In the genomic region with DNA sequence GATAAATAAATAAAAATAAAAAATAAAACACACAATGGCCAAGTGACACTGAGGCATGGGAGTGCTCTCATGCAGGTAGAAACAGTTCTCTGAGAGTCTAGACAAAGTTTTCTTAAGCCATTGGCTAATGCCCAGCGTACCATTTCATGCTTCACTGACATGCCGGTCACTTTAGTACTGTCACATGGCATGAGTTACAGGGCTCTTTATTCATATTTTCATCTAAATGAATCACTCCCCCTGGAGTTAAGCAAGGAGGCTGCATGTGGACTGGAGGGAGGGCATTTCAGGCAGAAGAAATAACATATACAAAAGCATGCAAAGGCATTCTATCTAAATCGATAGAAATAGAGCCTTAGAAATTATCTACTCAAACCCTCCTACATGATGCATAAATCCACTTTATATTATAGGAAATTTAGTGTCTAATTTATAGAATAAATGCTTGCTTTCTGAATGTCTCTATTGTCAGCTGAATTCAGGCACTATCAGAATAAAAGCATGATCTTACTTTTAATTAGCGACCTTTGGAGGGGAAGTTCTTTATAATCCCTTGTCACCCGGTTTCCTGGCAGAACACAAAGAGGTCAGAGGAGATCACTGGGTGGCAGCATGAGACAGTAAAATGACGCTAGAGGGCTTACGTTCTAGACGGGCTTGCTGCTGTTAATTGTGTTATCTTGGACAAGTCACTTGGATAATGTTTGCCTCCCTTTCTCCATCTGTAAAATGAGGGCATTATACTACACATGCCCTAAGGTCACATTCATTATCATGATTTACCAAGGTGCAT, we compare ENCODE assay signal across 10 cellular contexts. TPM values are rescaled to one million over a fixed set of nuclear protein-coding genes. Genes with fewer than 3 reads are reported as not detected.
DNase-seq lines count a peak whose midpoint lies in the region; ATAC-seq, FAIRE-seq and TF ChIP-seq lines count a peak whose summit lies in the region.
"Had no signal": no experiment of that assay in that cellular context is flagged by ENCODE, and none has a peak within 500 bp of the region (broad histone marks: within the 10 kb centered on the region; RNA-seq: fewer than 3 reads in every experiment).

No MANE protein-coding gene starts in this region.

- DNase-seq in NCI-H1417 (lab: John Stamatoyannopoulos, UW) (peak in 2 of 3 experiments; percentile 9 to 52), NCI-H1417 treated with DMSO at 0.1 percent for 48 hours (lab: John Stamatoyannopoulos, UW) (no peak), NCI-H2107 (lab: John Stamatoyannopoulos, UW) (peak; percentile 9), colonic mucosa (peak; percentile 33), osteoblast (ENCODE audit: insufficient read length, low spot score, missing footprints) (no peak), GM12892 (ENCODE audit: insufficient read length) (no peak)
- DNase-seq: NCI-H226 had no signal

- no peaks in the 10 kb centered on the region for H3K36me3 ChIP-seq in colonic mucosa
- no peaks in the 10 kb centered on the region for H3K36me3 ChIP-seq in osteoblast (ENCODE audit: insufficient read depth, low read length)

- H3K9me3 ChIP-seq in colonic mucosa (no peaks in the 10 kb centered on the region), osteoblast (ENCODE audit: low read depth, low read length) (no peaks in the 10 kb centered on the region)

- H3K27ac ChIP-seq in colonic mucosa, result no peak overlapping the region
- H3K27ac ChIP-seq in osteoblast (ENCODE audit: low read depth, low read length), result no peak overlapping the region
- H3K27ac ChIP-seq: epithelial cell of prostate had no signal

- peak; percentile 20 for TF ChIP-seq CTCF in colonic mucosa (IDR thresholded peaks at IDR 0.05)
- peak; percentile 27 for TF ChIP-seq CTCF in osteoblast (IDR thresholded peaks at IDR 0.05; ENCODE audit: extremely low read depth, low read depth, low read length)

- H3K79me2 ChIP-seq in osteoblast (ENCODE audit: insufficient read depth, low read length), result no peaks in the 10 kb centered on the region

- H3K9ac ChIP-seq in colonic mucosa (ENCODE audit: low read depth in 2 of 2, low read length in 2 of 2), result no peak overlapping the region

- FAIRE-seq in GM12892 (lab: Jason Lieb, UNC), result no peak

- H4K20me1 ChIP-seq in osteoblast (ENCODE audit: insufficient read depth, low read length), result no peaks in the 10 kb centered on the region

- H3K4me3 ChIP-seq in colonic mucosa (no peak overlapping the region), osteoblast (ENCODE audit: insufficient read depth, low read length) (no peak overlapping the region)

- intact Hi-C loops in colonic mucosa (cut with DNase I), result loop anchor here (5.0 kb wide), 1 partner anchor 178 kb away; no protein-coding TSS in a partner anchor

- H3K4me1 ChIP-seq in colonic mucosa (peaks cover 2% of the 10 kb centered on the region), osteoblast (ENCODE audit: insufficient read depth, low read length) (no peaks in the 10 kb centered on the region)

- H3K27me3 ChIP-seq in colonic mucosa (no peaks in the 10 kb centered on the region), osteoblast (ENCODE audit: insufficient read depth, low read length) (peaks cover 2% of the 10 kb centered on the region)

- no peak overlapping the region for H2AFZ ChIP-seq in osteoblast (ENCODE audit: low read length)

- ATAC-seq in HG03280 (IDR thresholded peaks at IDR 0.05; ENCODE audit: unreplicated experiment), result no peak
- no peak for ATAC-seq in GM18909 (IDR thresholded peaks at IDR 0.05; ENCODE audit: poor library complexity, unreplicated experiment)

- no peak for TF ChIP-seq POLR2A in GM12892 (IDR thresholded peaks at IDR 0.05; ENCODE audit: low read depth, low read length)

- H3K4me2 ChIP-seq in osteoblast (ENCODE audit: insufficient read depth, low read length), result no peak overlapping the region

RNA-seq across cellular contexts. Expression of a gene that starts 17.5 kb away (rescaled TPM):
- total RNA-seq in colonic mucosa, result 10 to 100 TPM; 20.9 to 26.7 TPM
- 27.1 and 30.4 TPM in 2 replicates for total RNA-seq in osteoblast
- 34.0 TPM for polyA plus RNA-seq in GM12892 (2012; ENCODE audit: missing spikeins)

RNA-seq across cellular contexts. Expression of a gene that starts 40.8 kb away (rescaled TPM):
- 10 to 100 TPM in 1 of 2 donors, 1 to 10 TPM in 1; 6.6 to 22.3 TPM for total RNA-seq in colonic mucosa
- 2.2 and 3.5 TPM in 2 replicates for total RNA-seq in osteoblast
- 34.1 TPM for polyA plus RNA-seq in GM12892 (2012; ENCODE audit: missing spikeins)

Comparison
In these comparisons a context has a peak if more than half of its experiments do, and no peak if none do; other contexts are left out.
1. DNase-seq: peak in NCI-H1417 (2 of 3), NCI-H2107 (single experiment) and colonic mucosa (single experiment); none in NCI-H1417 treated with DMSO at 0.1 percent for 48 hours (single experiment), osteoblast (single experiment) and GM12892 (single experiment).